1 cellular context compared by ENCODE assay signal in genomic region chr6:131949909-131950766, GRCh38.
TF ChIP-seq lines count a peak whose summit lies in the region.

No MANE protein-coding gene starts in this region.

TF ChIP-seq in HepG2, 621 proteins besides CTCF, POLR2A, EP300 and RAD21 (continued from another document and continues in another):
- TF ChIP-seq NR0B2 (CRISPR knock-in tag; IDR thresholded peaks at IDR 0.05): no peak
- peak; percentile 41; the same call in 1 of the 2 replicates for TF ChIP-seq ZNF230 (CRISPR knock-in tag; IDR thresholded peaks at IDR 0.05)
- peak; percentile 58; the same call in 1 of the 2 replicates for TF ChIP-seq GATA4 (IDR thresholded peaks at IDR 0.05; ENCODE audit: borderline replicate concordance, low read depth)
- peak; percentile 54 for TF ChIP-seq HNRNPLL (IDR thresholded peaks at IDR 0.05; ENCODE audit: low read depth, low read length, poor library complexity, severe bottlenecking)
- TF ChIP-seq KDM5A (IDR thresholded peaks at IDR 0.05; ENCODE audit: borderline replicate concordance, low read length): no peak
- no peak for TF ChIP-seq TAF15 (IDR thresholded peaks at IDR 0.05; ENCODE audit: low read depth, low read length, poor library complexity, severe bottlenecking)
- peak; percentile 12; the same call in 1 of the 2 replicates for TF ChIP-seq ZNF761 (CRISPR knock-in tag; conservative IDR thresholded peaks at IDR 0.05)
- 0 out of 2 replicates have a peak, but pooled peaks have one; percentile 25 for TF ChIP-seq ARNTL (CRISPR knock-in tag; IDR thresholded peaks at IDR 0.05)
- TF ChIP-seq ZNF280D (CRISPR knock-in tag; IDR thresholded peaks at IDR 0.05): peak; percentile 86
- TF ChIP-seq RFX5 (IDR thresholded peaks at IDR 0.05; ENCODE audit: low read depth, low read length): no peak
- TF ChIP-seq DMAP1 (CRISPR knock-in tag; IDR thresholded peaks at IDR 0.05): 0 out of 2 replicates have a peak, but pooled peaks have one; percentile 29
- TF ChIP-seq PITX1 (CRISPR knock-in tag; IDR thresholded peaks at IDR 0.05): peak; percentile 67
- TF ChIP-seq ZNF343 (CRISPR knock-in tag; IDR thresholded peaks at IDR 0.05): 0 out of 2 replicates have a peak, but pooled peaks have one; percentile 59
- TF ChIP-seq POLR2AphosphoS5 (IDR thresholded peaks at IDR 0.05; ENCODE audit: low read depth, low read length): peak; percentile 74
- TF ChIP-seq, protein P1, sequence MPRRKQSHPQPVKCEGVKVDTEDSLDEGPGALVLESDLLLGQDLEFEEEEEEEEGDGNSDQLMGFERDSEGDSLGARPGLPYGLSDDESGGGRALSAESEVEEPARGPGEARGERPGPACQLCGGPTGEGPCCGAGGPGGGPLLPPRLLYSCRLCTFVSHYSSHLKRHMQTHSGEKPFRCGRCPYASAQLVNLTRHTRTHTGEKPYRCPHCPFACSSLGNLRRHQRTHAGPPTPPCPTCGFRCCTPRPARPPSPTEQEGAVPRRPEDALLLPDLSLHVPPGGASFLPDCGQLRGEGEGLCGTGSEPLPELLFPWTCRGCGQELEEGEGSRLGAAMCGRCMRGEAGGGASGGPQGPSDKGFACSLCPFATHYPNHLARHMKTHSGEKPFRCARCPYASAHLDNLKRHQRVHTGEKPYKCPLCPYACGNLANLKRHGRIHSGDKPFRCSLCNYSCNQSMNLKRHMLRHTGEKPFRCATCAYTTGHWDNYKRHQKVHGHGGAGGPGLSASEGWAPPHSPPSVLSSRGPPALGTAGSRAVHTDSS (CRISPR knock-in tag; conservative IDR thresholded peaks at IDR 0.05): no peak
- no peak; the same call in 1 of the 2 replicates for TF ChIP-seq ATF5 (CRISPR knock-in tag; IDR thresholded peaks at IDR 0.05; ENCODE audit: low read depth)
- no peak for TF ChIP-seq ZFYVE20 (CRISPR knock-in tag; IDR thresholded peaks at IDR 0.05; ENCODE audit: borderline replicate concordance, low read depth)
- TF ChIP-seq, protein P2, sequence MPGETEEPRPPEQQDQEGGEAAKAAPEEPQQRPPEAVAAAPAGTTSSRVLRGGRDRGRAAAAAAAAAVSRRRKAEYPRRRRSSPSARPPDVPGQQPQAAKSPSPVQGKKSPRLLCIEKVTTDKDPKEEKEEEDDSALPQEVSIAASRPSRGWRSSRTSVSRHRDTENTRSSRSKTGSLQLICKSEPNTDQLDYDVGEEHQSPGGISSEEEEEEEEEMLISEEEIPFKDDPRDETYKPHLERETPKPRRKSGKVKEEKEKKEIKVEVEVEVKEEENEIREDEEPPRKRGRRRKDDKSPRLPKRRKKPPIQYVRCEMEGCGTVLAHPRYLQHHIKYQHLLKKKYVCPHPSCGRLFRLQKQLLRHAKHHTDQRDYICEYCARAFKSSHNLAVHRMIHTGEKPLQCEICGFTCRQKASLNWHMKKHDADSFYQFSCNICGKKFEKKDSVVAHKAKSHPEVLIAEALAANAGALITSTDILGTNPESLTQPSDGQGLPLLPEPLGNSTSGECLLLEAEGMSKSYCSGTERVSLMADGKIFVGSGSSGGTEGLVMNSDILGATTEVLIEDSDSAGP (CRISPR knock-in tag; IDR thresholded peaks at IDR 0.05; ENCODE audit: borderline replicate concordance): peak; percentile 89
- TF ChIP-seq, protein P3, sequence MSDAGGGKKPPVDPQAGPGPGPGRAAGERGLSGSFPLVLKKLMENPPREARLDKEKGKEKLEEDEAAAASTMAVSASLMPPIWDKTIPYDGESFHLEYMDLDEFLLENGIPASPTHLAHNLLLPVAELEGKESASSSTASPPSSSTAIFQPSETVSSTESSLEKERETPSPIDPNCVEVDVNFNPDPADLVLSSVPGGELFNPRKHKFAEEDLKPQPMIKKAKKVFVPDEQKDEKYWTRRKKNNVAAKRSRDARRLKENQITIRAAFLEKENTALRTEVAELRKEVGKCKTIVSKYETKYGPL (CRISPR knock-in tag; IDR thresholded peaks at IDR 0.05): no peak
- no peak; the same call in 1 of the 2 replicates for TF ChIP-seq GLI4 (CRISPR knock-in tag; IDR thresholded peaks at IDR 0.05; ENCODE audit: borderline replicate concordance)
- no peak for TF ChIP-seq ZNF224 (CRISPR knock-in tag; IDR thresholded peaks at IDR 0.05)
- TF ChIP-seq, protein P4, sequence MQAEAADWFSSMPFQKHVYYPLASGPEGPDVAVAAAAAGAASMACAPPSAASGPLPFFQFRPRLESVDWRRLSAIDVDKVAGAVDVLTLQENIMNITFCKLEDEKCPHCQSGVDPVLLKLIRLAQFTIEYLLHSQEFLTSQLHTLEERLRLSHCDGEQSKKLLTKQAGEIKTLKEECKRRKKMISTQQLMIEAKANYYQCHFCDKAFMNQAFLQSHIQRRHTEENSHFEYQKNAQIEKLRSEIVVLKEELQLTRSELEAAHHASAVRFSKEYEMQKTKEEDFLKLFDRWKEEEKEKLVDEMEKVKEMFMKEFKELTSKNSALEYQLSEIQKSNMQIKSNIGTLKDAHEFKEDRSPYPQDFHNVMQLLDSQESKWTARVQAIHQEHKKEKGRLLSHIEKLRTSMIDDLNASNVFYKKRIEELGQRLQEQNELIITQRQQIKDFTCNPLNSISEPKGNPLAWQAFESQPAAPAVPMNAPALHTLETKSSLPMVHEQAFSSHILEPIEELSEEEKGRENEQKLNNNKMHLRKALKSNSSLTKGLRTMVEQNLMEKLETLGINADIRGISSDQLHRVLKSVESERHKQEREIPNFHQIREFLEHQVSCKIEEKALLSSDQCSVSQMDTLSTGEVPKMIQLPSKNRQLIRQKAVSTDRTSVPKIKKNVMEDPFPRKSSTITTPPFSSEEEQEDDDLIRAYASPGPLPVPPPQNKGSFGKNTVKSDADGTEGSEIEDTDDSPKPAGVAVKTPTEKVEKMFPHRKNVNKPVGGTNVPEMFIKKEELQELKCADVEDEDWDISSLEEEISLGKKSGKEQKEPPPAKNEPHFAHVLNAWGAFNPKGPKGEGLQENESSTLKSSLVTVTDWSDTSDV (CRISPR knock-in tag; IDR thresholded peaks at IDR 0.05): no peak; the same call in 1 of the 2 replicates
- TF ChIP-seq SOX5 (CRISPR knock-in tag; IDR thresholded peaks at IDR 0.05; ENCODE audit: borderline replicate concordance): no peak; the same call in 1 of the 2 replicates
- TF ChIP-seq ZNF572 (CRISPR knock-in tag; IDR thresholded peaks at IDR 0.05): peak; percentile 81; the same call in 1 of the 2 replicates
- peak; percentile 40; the same call in 1 of the 2 replicates for TF ChIP-seq PAX8 (CRISPR knock-in tag; IDR thresholded peaks at IDR 0.05; ENCODE audit: borderline replicate concordance)
- TF ChIP-seq RARA (CRISPR knock-in tag; IDR thresholded peaks at IDR 0.05): peak; percentile 36; the same call in 1 of the 2 replicates
- peak; percentile 12; the same call in 1 of the 2 replicates for TF ChIP-seq ZBTB3 (CRISPR knock-in tag; IDR thresholded peaks at IDR 0.05; ENCODE audit: borderline replicate concordance, low read depth)
- TF ChIP-seq ZNF580 (CRISPR knock-in tag; IDR thresholded peaks at IDR 0.05; ENCODE audit: borderline replicate concordance, low read depth): peak; percentile 9; the same call in 1 of the 2 replicates
- TF ChIP-seq SMC3 (IDR thresholded peaks at IDR 0.05; ENCODE audit: low read length): no peak; the same call in 1 of the 2 replicates
- peak; percentile 49 for TF ChIP-seq POLR2G (IDR thresholded peaks at IDR 0.05; ENCODE audit: low read depth, low read length)
- TF ChIP-seq, protein P5, sequence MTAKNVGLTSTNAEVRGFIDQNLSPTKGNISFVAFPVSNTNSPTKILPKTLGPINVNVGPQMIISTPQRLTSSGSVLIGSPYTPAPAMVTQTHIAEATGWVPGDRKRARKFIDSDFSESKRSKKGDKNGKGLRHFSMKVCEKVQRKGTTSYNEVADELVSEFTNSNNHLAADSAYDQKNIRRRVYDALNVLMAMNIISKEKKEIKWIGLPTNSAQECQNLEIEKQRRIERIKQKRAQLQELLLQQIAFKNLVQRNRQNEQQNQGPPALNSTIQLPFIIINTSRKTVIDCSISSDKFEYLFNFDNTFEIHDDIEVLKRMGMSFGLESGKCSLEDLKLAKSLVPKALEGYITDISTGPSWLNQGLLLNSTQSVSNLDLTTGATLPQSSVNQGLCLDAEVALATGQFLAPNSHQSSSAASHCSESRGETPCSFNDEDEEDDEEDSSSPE (CRISPR knock-in tag; IDR thresholded peaks at IDR 0.05): no peak; the same call in 1 of the 2 replicates
- TF ChIP-seq ZNF383 (CRISPR knock-in tag; IDR thresholded peaks at IDR 0.05; ENCODE audit: borderline replicate concordance): no peak; the same call in 1 of the 2 replicates
- no peak; the same call in 1 of the 2 replicates for TF ChIP-seq ZNF749 (CRISPR knock-in tag; IDR thresholded peaks at IDR 0.05; ENCODE audit: borderline replicate concordance)
- TF ChIP-seq ZNF772 (CRISPR knock-in tag; IDR thresholded peaks at IDR 0.05): peak; percentile 68
- TF ChIP-seq, protein P6, sequence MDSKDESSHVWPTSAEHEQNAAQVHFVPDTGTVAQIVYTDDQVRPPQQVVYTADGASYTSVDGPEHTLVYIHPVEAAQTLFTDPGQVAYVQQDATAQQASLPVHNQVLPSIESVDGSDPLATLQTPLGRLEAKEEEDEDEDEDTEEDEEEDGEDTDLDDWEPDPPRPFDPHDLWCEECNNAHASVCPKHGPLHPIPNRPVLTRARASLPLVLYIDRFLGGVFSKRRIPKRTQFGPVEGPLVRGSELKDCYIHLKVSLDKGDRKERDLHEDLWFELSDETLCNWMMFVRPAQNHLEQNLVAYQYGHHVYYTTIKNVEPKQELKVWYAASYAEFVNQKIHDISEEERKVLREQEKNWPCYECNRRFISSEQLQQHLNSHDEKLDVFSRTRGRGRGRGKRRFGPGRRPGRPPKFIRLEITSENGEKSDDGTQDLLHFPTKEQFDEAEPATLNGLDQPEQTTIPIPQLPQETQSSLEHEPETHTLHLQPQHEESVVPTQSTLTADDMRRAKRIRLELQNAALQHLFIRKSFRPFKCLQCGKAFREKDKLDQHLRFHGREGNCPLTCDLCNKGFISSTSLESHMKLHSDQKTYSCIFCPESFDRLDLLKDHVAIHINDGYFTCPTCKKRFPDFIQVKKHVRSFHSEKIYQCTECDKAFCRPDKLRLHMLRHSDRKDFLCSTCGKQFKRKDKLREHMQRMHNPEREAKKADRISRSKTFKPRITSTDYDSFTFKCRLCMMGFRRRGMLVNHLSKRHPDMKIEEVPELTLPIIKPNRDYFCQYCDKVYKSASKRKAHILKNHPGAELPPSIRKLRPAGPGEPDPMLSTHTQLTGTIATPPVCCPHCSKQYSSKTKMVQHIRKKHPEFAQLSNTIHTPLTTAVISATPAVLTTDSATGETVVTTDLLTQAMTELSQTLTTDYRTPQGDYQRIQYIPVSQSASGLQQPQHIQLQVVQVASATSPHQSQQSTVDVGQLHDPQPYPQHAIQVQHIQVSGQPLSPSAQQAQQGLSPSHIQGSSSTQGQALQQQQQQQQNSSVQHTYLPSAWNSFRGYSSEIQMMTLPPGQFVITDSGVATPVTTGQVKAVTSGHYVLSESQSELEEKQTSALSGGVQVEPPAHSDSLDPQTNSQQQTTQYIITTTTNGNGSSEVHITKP (CRISPR knock-in tag; IDR thresholded peaks at IDR 0.05; ENCODE audit: low read depth): no peak
- no peak for TF ChIP-seq SRSF4 (IDR thresholded peaks at IDR 0.05; ENCODE audit: low read depth, low read length, poor library complexity, severe bottlenecking)
- TF ChIP-seq MTERF4 (CRISPR knock-in tag; IDR thresholded peaks at IDR 0.05): peak; percentile 96
- peak; percentile 74 for TF ChIP-seq ZNF264 (CRISPR knock-in tag; IDR thresholded peaks at IDR 0.05)
- TF ChIP-seq, protein P7, sequence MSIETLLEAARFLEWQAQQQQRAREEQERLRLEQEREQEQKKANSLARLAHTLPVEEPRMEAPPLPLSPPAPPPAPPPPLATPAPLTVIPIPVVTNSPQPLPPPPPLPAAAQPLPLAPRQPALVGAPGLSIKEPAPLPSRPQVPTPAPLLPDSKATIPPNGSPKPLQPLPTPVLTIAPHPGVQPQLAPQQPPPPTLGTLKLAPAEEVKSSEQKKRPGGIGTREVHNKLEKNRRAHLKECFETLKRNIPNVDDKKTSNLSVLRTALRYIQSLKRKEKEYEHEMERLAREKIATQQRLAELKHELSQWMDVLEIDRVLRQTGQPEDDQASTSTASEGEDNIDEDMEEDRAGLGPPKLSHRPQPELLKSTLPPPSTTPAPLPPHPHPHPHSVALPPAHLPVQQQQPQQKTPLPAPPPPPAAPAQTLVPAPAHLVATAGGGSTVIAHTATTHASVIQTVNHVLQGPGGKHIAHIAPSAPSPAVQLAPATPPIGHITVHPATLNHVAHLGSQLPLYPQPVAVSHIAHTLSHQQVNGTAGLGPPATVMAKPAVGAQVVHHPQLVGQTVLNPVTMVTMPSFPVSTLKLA (IDR thresholded peaks at IDR 0.05): no peak
